In the genomic region with DNA sequence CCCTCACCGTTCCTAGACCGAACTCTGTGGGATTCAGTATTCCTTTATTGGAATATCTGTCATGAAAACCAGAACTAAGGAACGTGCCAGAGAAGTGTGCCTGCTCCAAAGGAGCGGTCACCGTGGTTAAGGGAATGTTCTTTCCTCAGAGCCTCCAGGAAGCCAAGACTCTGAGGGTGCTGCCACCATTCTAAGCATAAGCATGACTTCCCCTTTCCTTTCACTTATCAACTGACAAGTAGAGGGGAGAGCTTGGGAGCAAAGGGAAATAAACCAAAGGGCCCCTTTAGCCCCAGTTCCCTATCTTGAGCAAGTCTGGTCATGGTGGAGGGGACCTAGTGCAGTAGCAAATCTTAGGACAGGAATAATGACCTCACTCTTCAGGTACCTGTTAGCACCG, we compare ENCODE assay signal across 13 cellular contexts. TPM values are rescaled to one million over a fixed set of nuclear protein-coding genes. Genes with fewer than 3 reads are reported as not detected.
DNase-seq lines count a peak whose midpoint lies in the region; ATAC-seq and TF ChIP-seq lines count a peak whose summit lies in the region.
"Had no signal": no experiment of that assay in that cellular context is flagged by ENCODE, and none has a peak within 500 bp of the region (broad histone marks: within the 10 kb centered on the region; RNA-seq: fewer than 3 reads in every experiment).

No MANE protein-coding gene starts in this region.

- H3K9ac ChIP-seq in adipocyte (ENCODE audit: low read length) = peak overlapping the region; percentile 81
- no peak overlapping the region for H3K9ac ChIP-seq in stomach smooth muscle (ENCODE audit: low read length in 2 of 2)

- 64% methylated on average over 6 of the region's 6 CpGs for WGBS in right lobe of liver (ENCODE audit: insufficient coverage, low coverage, low lambda C conversion rate, missing lambda C conversion rate)

- H3K27me3 ChIP-seq in adipocyte (replicated peaks; ENCODE audit: control insufficient read depth, insufficient read depth, low read length) = no peaks in the 10 kb centered on the region
- no peaks in the 10 kb centered on the region for H3K27me3 ChIP-seq in right lobe of liver
- no peaks in the 10 kb centered on the region for H3K27me3 ChIP-seq in stomach smooth muscle (ENCODE audit: control insufficient read depth in 1 of 2, insufficient read depth in 2 of 2, low read length in 2 of 2)
- H3K27me3 ChIP-seq: body of pancreas, MG63 had no signal

- H3K4me1 ChIP-seq in adipocyte (ENCODE audit: control insufficient read depth, insufficient read depth, low read length) (peaks cover 34% of the 10 kb centered on the region), right lobe of liver (peaks cover 0 to 8% (median 1%) of the 10 kb centered on the region in 4 donors), stomach smooth muscle (ENCODE audit: control insufficient read depth, insufficient read depth, low read length) (peaks cover 3% of the 10 kb centered on the region)

- TF ChIP-seq POLR2A in right lobe of liver (IDR thresholded peaks at IDR 0.05) = no peak

- H3K4me3 ChIP-seq in adipocyte (ENCODE audit: low read length) (peak overlapping the region; percentile 25), right lobe of liver (no peak overlapping the region), stomach smooth muscle (ENCODE audit: low read length in 2 of 2) (no peak overlapping the region)
- H3K4me3 ChIP-seq: body of pancreas, MG63 had no signal

- intact Hi-C loops in right lobe of liver (cut with DNase I) = no loop called here

- H3K36me3 ChIP-seq in adipocyte (ENCODE audit: control insufficient read depth, insufficient read depth, low read length, severe bottlenecking) (peaks cover 17% of the 10 kb centered on the region), right lobe of liver (peaks cover 7 to 48% (median 28%) of the 10 kb centered on the region in 4 donors), stomach smooth muscle (ENCODE audit: control insufficient read depth in 2 of 2, insufficient read depth in 2 of 2, low read length in 2 of 2) (peaks cover 40 to 43% of the 10 kb centered on the region in 2 donors)

- no peaks in the 10 kb centered on the region for H3K9me3 ChIP-seq in adipocyte (ENCODE audit: control insufficient read depth, low read length)
- no peaks in the 10 kb centered on the region for H3K9me3 ChIP-seq in right lobe of liver
- no peaks in the 10 kb centered on the region for H3K9me3 ChIP-seq in stomach smooth muscle (ENCODE audit: control insufficient read depth in 2 of 2, low read length in 2 of 2)
- H3K9me3 ChIP-seq: body of pancreas, MG63 had no signal

- no peak overlapping the region for H3K27ac ChIP-seq in right lobe of liver
- H3K27ac ChIP-seq in stomach smooth muscle (ENCODE audit: low read length) = peak overlapping the region; percentile 67

- in situ Hi-C loops in KBM-7 (cut with MboI; ENCODE audit: low pct_unique_long_range_greater_than_20kb, low sequenced_read_pairs) = loop anchor here (25.0 kb wide), 1 partner anchor 1009 kb away; no protein-coding TSS in a partner anchor

- DNase-seq in KBM-7 (peak; percentile 76), adipocyte (ENCODE audit: low read depth) (no peak), right lobe of liver (no peak), NCI-H2029 treated with DMSO at 0.1 percent for 48 hours (lab: John Stamatoyannopoulos, UW) (no peak)
- no peak for DNase-seq in stimulated activated CD4-positive, alpha-beta T cell treated with anti-CD3 and anti-CD28 coated beads, Interleukin-12 subunit alpha, Interleukin-12 subunit beta, amount 100 ng/mL, for 4 hours
- DNase-seq: activated CD4-positive, alpha-beta T cell treated with anti-CD3 and anti-CD28 coated beads for 1 hour; MG63; SHP77; stimulated activated naive B cell treated with anti-CD40 and anti-IgM and Interleukin-4, amounts not matched to agents 10 μg/mL and 1 μg/mL and 100 μg/mL, for 72 hours had no signal

- no peak for TF ChIP-seq CTCF in right lobe of liver (IDR thresholded peaks at IDR 0.05)

- ATAC-seq in right lobe of liver = peak in 3 of 4 donors; percentile 21 to 53 (median 26)
- no peak for ATAC-seq in GM19351 (IDR thresholded peaks at IDR 0.05; ENCODE audit: unreplicated experiment)
- ATAC-seq in GM19397 (IDR thresholded peaks at IDR 0.05; ENCODE audit: unreplicated experiment) = no peak

RNA-seq across cellular contexts. Expression of gene CTR9, which starts 26.8 kb away (rescaled TPM):
- total RNA-seq in right lobe of liver = 10 to 100 TPM; 15.9 to 38.9 (median 20.0) TPM

RNA-seq across cellular contexts. Expression of gene EIF4G2, which starts 30.9 kb away (rescaled TPM):
- total RNA-seq in right lobe of liver = 100 to 1,000 TPM; 229 to 373 (median 302) TPM

Comparison
In these comparisons a context has a peak if more than half of its experiments do, and no peak if none do; other contexts are left out.
1. ATAC-seq: peak in right lobe of liver (3 of 4); none in GM19351 (single experiment) and GM19397 (single experiment).